ENCODE assay signal across 1 cellular context in genomic region chr3:56801151-56801596, GRCh38.
TF ChIP-seq lines count a peak whose summit lies in the region.

No MANE protein-coding gene starts in this region.

TF ChIP-seq in GM12878, 131 proteins besides CTCF, POLR2A, EP300 and RAD21 (continued from another document):
- TF ChIP-seq PML (IDR thresholded peaks at IDR 0.05; ENCODE audit: low read length) (no peak), RBBP5 (conservative IDR thresholded peaks at IDR 0.05) (no peak), EED (IDR thresholded peaks at IDR 0.05; ENCODE audit: low read depth) (no peak), BCL11A (IDR thresholded peaks at IDR 0.05; ENCODE audit: low read depth, low read length) (no peak), HDGF (IDR thresholded peaks at IDR 0.05) (0 out of 2 replicates have a peak, but pooled peaks have one; percentile 86), IKZF2 (IDR thresholded peaks at IDR 0.05) (no peak), BCLAF1 (IDR thresholded peaks at IDR 0.05) (no peak), ZNF592 (IDR thresholded peaks at IDR 0.05) (no peak), NBN (IDR thresholded peaks at IDR 0.05) (peak; percentile 27; the same call in 1 of the 2 replicates), POLR2AphosphoS2 (IDR thresholded peaks at IDR 0.05; ENCODE audit: low read depth, low read length) (no peak), HSF1 (IDR thresholded peaks at IDR 0.05; ENCODE audit: low read depth, low read length) (no peak), E2F4 (IDR thresholded peaks at IDR 0.05; ENCODE audit: low read depth, low read length) (no peak), MYB (IDR thresholded peaks at IDR 0.05; ENCODE audit: borderline replicate concordance, low read depth, low read length) (no peak), SMC3 (IDR thresholded peaks at IDR 0.05; ENCODE audit: borderline replicate concordance, low read length) (peak; percentile 14; the same call in 1 of the 2 replicates), SRF (IDR thresholded peaks at IDR 0.05; ENCODE audit: low read depth in 2 of 2, low read length in 2 of 2) (no peak), SKIL (IDR thresholded peaks at IDR 0.05; ENCODE audit: low read depth, poor library complexity, severe bottlenecking) (no peak), ZNF24 (IDR thresholded peaks at IDR 0.05) (no peak), ZNF687 (IDR thresholded peaks at IDR 0.05) (no peak)
